Comparison of ENCODE assay signal across 8 cellular contexts in genomic region chr11:46237248-46238077, GRCh38. TPM values are rescaled to one million over a fixed set of nuclear protein-coding genes. Genes with fewer than 3 reads are reported as not detected.
DNase-seq lines count a peak whose midpoint lies in the region; ATAC-seq and TF ChIP-seq lines count a peak whose summit lies in the region.

No MANE protein-coding gene starts in this region.

- peak overlapping the region; percentile 46 for H3K4me3 ChIP-seq in H7 (ENCODE audit: insufficient read depth, low read depth, low read length)
- H3K4me3 ChIP-seq in PC-9, result peak overlapping the region; percentile 72
- peak overlapping the region; percentile 66 for H3K4me3 ChIP-seq in fibroblast of pulmonary artery (replicated peaks; ENCODE audit: low read depth, low read length)
- peak overlapping the region; percentile 48 for H3K4me3 ChIP-seq in neural progenitor cell
- H3K4me3 ChIP-seq in thymus (ENCODE audit: low read length), result peak overlapping the region; percentile 51

- H3K27me3 Mint-ChIP-seq in activated T-helper 1 cell treated with anti-CD3 and anti-CD28 coated beads, Interleukin-12 subunit alpha, Interleukin-12 subunit beta, Interleukin-2, Interleukin-4 antibody, amounts not matched to agents 30 ng/mL and 10 ng/mL and 1 ng/mL, durations not matched to agents 14 hours and 24 hours and 36 hours (ENCODE audit: insufficient read depth), result peaks cover 17% of the 10 kb centered on the region
- peaks cover 25% of the 10 kb centered on the region for H3K27me3 Mint-ChIP-seq in neural progenitor cell (ENCODE audit: insufficient read depth, low read depth)

- H3K4me2 ChIP-seq in PC-9 (peak overlapping the region; percentile 92), neural progenitor cell (peak overlapping the region; percentile 85)

- H3K27me3 ChIP-seq in H7 (ENCODE audit: control insufficient read depth, insufficient read depth, low read length) (peaks cover 17% of the 10 kb centered on the region), PC-9 (ENCODE audit: insufficient read depth, low read depth) (no peaks in the 10 kb centered on the region), neural progenitor cell (peaks cover 40% of the 10 kb centered on the region), thymus (ENCODE audit: control insufficient read depth, insufficient read depth) (peaks cover 37% of the 10 kb centered on the region)

- CTCF ChIA-PET in PC-9 (lab: Charles Lee), result interaction anchor here (0.5 to 2.9 kb wide), 6 partner anchors 62 to 362 kb away, joined by 3 to 21 read pairs (median 4); no protein-coding TSS in a partner anchor

- H3K9ac ChIP-seq in neural progenitor cell, result no peak overlapping the region

- POLR2A ChIA-PET in PC-9 (lab: Charles Lee; ENCODE audit: unreplicated experiment), result interaction anchor here (0.6 to 0.7 kb wide), 3 partner anchors 18 to 126 kb away, joined by 3 read pairs; no protein-coding TSS in a partner anchor

- peak overlapping the region; percentile 100 for H3K27ac Mint-ChIP-seq in activated T-helper 1 cell treated with anti-CD3 and anti-CD28 coated beads, Interleukin-12 subunit alpha, Interleukin-12 subunit beta, Interleukin-2, Interleukin-4 antibody, amounts not matched to agents 30 ng/mL and 10 ng/mL and 1 ng/mL, durations not matched to agents 14 hours and 24 hours and 36 hours
- H3K27ac Mint-ChIP-seq in neural progenitor cell, result peak overlapping the region; percentile 10

- H3K27ac ChIP-seq in PC-9 (peak overlapping the region; percentile 52; the same call in 1 of the 2 replicates), neural progenitor cell (no peak overlapping the region), thymus (ENCODE audit: low read depth) (peak overlapping the region; percentile 8)

- H3K4me3 Mint-ChIP-seq in activated T-helper 1 cell treated with anti-CD3 and anti-CD28 coated beads, Interleukin-12 subunit alpha, Interleukin-12 subunit beta, Interleukin-2, Interleukin-4 antibody, amounts not matched to agents 30 ng/mL and 10 ng/mL and 1 ng/mL, durations not matched to agents 14 hours and 24 hours and 36 hours, result peak overlapping the region; percentile 93
- H3K4me3 Mint-ChIP-seq in neural progenitor cell, result peak overlapping the region; percentile 83

- peak overlapping the region; percentile 91 for H2AFZ ChIP-seq in PC-9
- peak overlapping the region; percentile 88 for H2AFZ ChIP-seq in neural progenitor cell (replicated peaks)

- WGBS in thymus, result 18% methylated on average over 59 of the region's 59 CpGs

- H3K4me1 ChIP-seq in PC-9 (replicated peaks; ENCODE audit: insufficient read depth) (peaks cover 37% of the 10 kb centered on the region), neural progenitor cell (peaks cover 21% of the 10 kb centered on the region), thymus (ENCODE audit: control insufficient read depth, insufficient read depth, low read length) (peaks cover 2% of the 10 kb centered on the region)

- TF ChIP-seq CTCF in PC-9 (conservative IDR thresholded peaks at IDR 0.05) (no peak), fibroblast of pulmonary artery (IDR thresholded peaks at IDR 0.05; ENCODE audit: low read length, missing control alignments) (no peak), neural progenitor cell (IDR thresholded peaks at IDR 0.05) (no peak)

- no peaks in the 10 kb centered on the region; the same call in 1 of the 2 replicates for H3K9me3 ChIP-seq in PC-9 (ENCODE audit: insufficient read depth, low read depth)
- no peaks in the 10 kb centered on the region for H3K9me3 ChIP-seq in neural progenitor cell (ENCODE audit: low read depth)
- H3K9me3 ChIP-seq in thymus (ENCODE audit: control insufficient read depth), result peaks cover 1% of the 10 kb centered on the region

- H3K79me2 ChIP-seq in PC-9 (ENCODE audit: low read depth) (0 out of 2 replicates have a peak, but pooled peaks cover 4% of the 10 kb centered on the region), neural progenitor cell (ENCODE audit: low read depth) (no peaks in the 10 kb centered on the region)

- H4K20me1 ChIP-seq in PC-9 (ENCODE audit: insufficient read depth) (no peaks in the 10 kb centered on the region), neural progenitor cell (ENCODE audit: low read depth) (no peaks in the 10 kb centered on the region)

- H3K36me3 ChIP-seq in H7 (replicated peaks; ENCODE audit: control insufficient read depth, insufficient read depth, low read length) (no peaks in the 10 kb centered on the region), PC-9 (ENCODE audit: low read depth) (no peaks in the 10 kb centered on the region), neural progenitor cell (no peaks in the 10 kb centered on the region), thymus (ENCODE audit: control insufficient read depth, insufficient read depth) (no peaks in the 10 kb centered on the region)

- H3K36me3 Mint-ChIP-seq in activated T-helper 1 cell treated with anti-CD3 and anti-CD28 coated beads, Interleukin-12 subunit alpha, Interleukin-12 subunit beta, Interleukin-2, Interleukin-4 antibody, amounts not matched to agents 30 ng/mL and 10 ng/mL and 1 ng/mL, durations not matched to agents 14 hours and 24 hours and 36 hours (ENCODE audit: low read depth), result no peaks in the 10 kb centered on the region
- H3K36me3 Mint-ChIP-seq in neural progenitor cell, result no peaks in the 10 kb centered on the region

- H3F3A ChIP-seq in PC-9 (ENCODE audit: insufficient read depth, low read depth) (peaks cover 24% of the 10 kb centered on the region), neural progenitor cell (ENCODE audit: low read depth) (peaks cover 56% of the 10 kb centered on the region)

- no peaks in the 10 kb centered on the region for H3K9me3 Mint-ChIP-seq in activated T-helper 1 cell treated with anti-CD3 and anti-CD28 coated beads, Interleukin-12 subunit alpha, Interleukin-12 subunit beta, Interleukin-2, Interleukin-4 antibody, amounts not matched to agents 30 ng/mL and 10 ng/mL and 1 ng/mL, durations not matched to agents 14 hours and 24 hours and 36 hours
- H3K9me3 Mint-ChIP-seq in neural progenitor cell, result peaks cover 3% of the 10 kb centered on the region

- no peaks in the 10 kb centered on the region for H3K9me2 ChIP-seq in PC-9 (ENCODE audit: insufficient read depth)

- BruUV-seq in PC-9 (replicated peaks; lab: Mats Ljungman, UMichigan), result no TSS peak

- H3K4me1 Mint-ChIP-seq in activated T-helper 1 cell treated with anti-CD3 and anti-CD28 coated beads, Interleukin-12 subunit alpha, Interleukin-12 subunit beta, Interleukin-2, Interleukin-4 antibody, amounts not matched to agents 30 ng/mL and 10 ng/mL and 1 ng/mL, durations not matched to agents 14 hours and 24 hours and 36 hours (ENCODE audit: low read depth), result peaks cover 36% of the 10 kb centered on the region
- H3K4me1 Mint-ChIP-seq in neural progenitor cell, result peaks cover 40% of the 10 kb centered on the region

- no peak for ATAC-seq in GM21723 (IDR thresholded peaks at IDR 0.05; ENCODE audit: unreplicated experiment)

- intact Hi-C loops in PC-9 (cut with micrococcal nuclease; ENCODE audit: unreplicated experiment), result loop anchor here (1.0 to 10.0 kb wide), 5 partner anchors 60 to 393 kb away; partner anchors contain the start of genes CRY2 and PHF21A
- intact Hi-C loops in activated T-helper 1 cell treated with anti-CD3 and anti-CD28 coated beads, Interleukin-12 subunit alpha, Interleukin-12 subunit beta, Interleukin-2, Interleukin-4 antibody, amounts not matched to agents 30 ng/mL and 10 ng/mL and 1 ng/mL, durations not matched to agents 14 hours and 24 hours and 36 hours (cut with micrococcal nuclease), result loop anchor here (1.0 to 10.0 kb wide), 8 partner anchors 111 to 391 kb away; partner anchors contain the start of genes AMBRA1, ATG13, CRY2 and HARBI1

- DNase-seq in H7, result peak; percentile 90
- DNase-seq in PC-9, result peak; percentile 66 to 81
- peak; percentile 49 for DNase-seq in activated T-helper 1 cell treated with anti-CD3 and anti-CD28 coated beads, Interleukin-12 subunit alpha, Interleukin-12 subunit beta, Interleukin-2, Interleukin-4 antibody, amounts not matched to agents 30 ng/mL and 10 ng/mL and 1 ng/mL, durations not matched to agents 14 hours and 24 hours and 36 hours (ENCODE audit: low spot score)
- DNase-seq in fibroblast of pulmonary artery (ENCODE audit: low read depth), result peak; percentile 92
- peak; percentile 70 for DNase-seq in neural progenitor cell (ENCODE audit: low spot score)
- DNase-seq in GM19240 (ENCODE audit: insufficient read length, low spot score), result no peak

RNA-seq across cellular contexts. Expression of gene CREB3L1, which starts 40.0 kb away (rescaled TPM):
- total RNA-seq in H7 (2014; rRNA removed; shearing (Covaris generic)), result 1.6 and 5.0 TPM in 2 replicates
- 1.3 and 3.1 TPM in 2 replicates for total RNA-seq in PC-9 (2021)
- total RNA-seq in activated T-helper 1 cell treated with anti-CD3 and anti-CD28 coated beads, Interleukin-12 subunit alpha, Interleukin-12 subunit beta, Interleukin-2, Interleukin-4 antibody, amounts not matched to agents 30 ng/mL and 10 ng/mL and 1 ng/mL, durations not matched to agents 14 hours and 24 hours and 36 hours, result 0.15 and 0.39 TPM in 2 replicates
- 0.43 and 1.7 TPM in 2 replicates for total RNA-seq in neural progenitor cell (ENCODE audit: low replicate concordance)
- 2.2 TPM for polyA plus RNA-seq in thymus
